Comparison of ENCODE assay signal across 16 cellular contexts in genomic region chr17:372157-373152, GRCh38. TPM values are rescaled to one million over a fixed set of nuclear protein-coding genes. Genes with fewer than 3 reads are reported as not detected.
DNase-seq lines count a peak whose midpoint lies in the region; ATAC-seq and TF ChIP-seq lines count a peak whose summit lies in the region.
"Had no signal": no experiment of that assay in that cellular context is flagged by ENCODE, and none has a peak within 500 bp of the region (broad histone marks: within the 10 kb centered on the region; RNA-seq: fewer than 3 reads in every experiment).

No MANE protein-coding gene starts in this region.

- TF ChIP-seq CTCF in spleen (IDR thresholded peaks at IDR 0.05 in 8 of 11, conservative IDR thresholded peaks at IDR 0.05 in 3 of 11), result no peak

- no peaks in the 10 kb centered on the region for H3K36me3 Mint-ChIP-seq in activated T-helper 17 cell treated with anti-CD3 and anti-CD28 coated beads, Interleukin-2, amount 50 U/mL, for 72 hours (ENCODE audit: low read depth)

- H3K27ac ChIP-seq in spleen, result peak overlapping the region in 6 of 8 donors; percentile 13 to 69 (median 46)

- ATAC-seq in activated T-helper 17 cell treated with anti-CD3 and anti-CD28 coated beads, Interleukin-2, amount 50 U/mL, for 72 hours (replicated peaks), result no peak
- ATAC-seq in left colon, result peak; percentile 84

- peaks cover 0 to 16% (median 0%) of the 10 kb centered on the region in 6 donors for H3K4me1 ChIP-seq in spleen

- no peak overlapping the region for H3K4me3 ChIP-seq in spleen

- no peaks in the 10 kb centered on the region for H3K27me3 Mint-ChIP-seq in activated T-helper 17 cell treated with anti-CD3 and anti-CD28 coated beads, Interleukin-2, amount 50 U/mL, for 72 hours

- no peak overlapping the region for H3K4me3 Mint-ChIP-seq in activated T-helper 17 cell treated with anti-CD3 and anti-CD28 coated beads, Interleukin-2, amount 50 U/mL, for 72 hours
- H3K4me3 Mint-ChIP-seq: CD4-positive, CD25-positive, alpha-beta regulatory T cell had no signal

- intact Hi-C loops in left colon (cut with DNase I, micrococcal nuclease) (no loop called here), spleen (cut with DNase I; ENCODE audit: low total_unique reads) (no loop called here)

- H3K9me3 Mint-ChIP-seq in activated T-helper 17 cell treated with anti-CD3 and anti-CD28 coated beads, Interleukin-2, amount 50 U/mL, for 72 hours, result no peaks in the 10 kb centered on the region

- H3K36me3 ChIP-seq in spleen, result peaks cover 0 to 5% (median 0%) of the 10 kb centered on the region in 6 donors

- no peaks in the 10 kb centered on the region for H3K4me1 Mint-ChIP-seq in activated T-helper 17 cell treated with anti-CD3 and anti-CD28 coated beads, Interleukin-2, amount 50 U/mL, for 72 hours

- no peaks in the 10 kb centered on the region for H3K27me3 ChIP-seq in spleen (replicated peaks in 1 of 7)

- TF ChIP-seq POLR2A in spleen (IDR thresholded peaks at IDR 0.05), result no peak

- H3K27ac Mint-ChIP-seq in activated T-helper 17 cell treated with anti-CD3 and anti-CD28 coated beads, Interleukin-2, amount 50 U/mL, for 72 hours, result peak overlapping the region; percentile 25

- DNase-seq in HT-29 (ENCODE audit: low spot score) (peak; percentile 40), left colon (no peak), spleen (peak; percentile 27), RKO (ENCODE audit: low spot score) (no peak)
- DNase-seq in central memory CD4-positive, alpha-beta T cell, result no peak
- DNase-seq in activated effector memory CD4-positive, alpha-beta T cell treated with anti-CD3 and anti-CD28 coated beads, Interleukin-2, amount 50 U/mL, for 16 hours, result no peak
- DNase-seq: CD4-positive, CD25-positive, alpha-beta regulatory T cell; GOT3; KBM-7; NCI-H1092 treated with DMSO at 0.1 percent for 48 hours; NCI-H1694 treated with DMSO at 0.1 percent for 48 hours; NCI-H345; NCI-H526; NK-92 treated with Interleukin-12 subunit alpha and Interleukin-12 subunit beta, amount 100 ng/mL, for 24 hours; SIG-M5 had no signal

- 69 to 76% (median 76%) methylated on average over 18 of the region's 18 CpGs for WGBS in spleen, 5 donors

- H3K9me3 ChIP-seq in spleen, result peaks cover 0 to 13% (median 8%) of the 10 kb centered on the region in 8 donors

RNA-seq across cellular contexts. Expression of gene RPH3AL, which starts 19.8 kb away (rescaled TPM):
- 26.7 and 33.7 TPM in 2 replicates for total RNA-seq in HT-29 (2014; rRNA removed; shearing (Covaris generic))
- total RNA-seq in activated T-helper 17 cell treated with anti-CD3 and anti-CD28 coated beads, Interleukin-2, amount 50 U/mL, for 72 hours, result 1 to 10 TPM; 1.9 to 2.5 TPM
- total RNA-seq in left colon, result 10 to 100 TPM; 32.7 to 42.3 TPM
- 100 to 1,000 TPM in 1 of 7 donors, 10 to 100 TPM in 6; 44.2 to 182 (median 58.6) TPM for total RNA-seq in spleen
- 10 to 100 TPM in 1 of 3 donors, 1 to 10 TPM in 2; 4.8 to 27.1 (median 7.4) TPM for polyA plus RNA-seq in spleen

Comparison
In these comparisons a context has a peak if more than half of its experiments do, and no peak if none do; other contexts are left out.
1. DNase-seq: peak in HT-29 (single experiment) and spleen (single experiment); none in left colon (0 of 2), central memory CD4-positive, alpha-beta T cell (single experiment), RKO (single experiment) and activated effector memory CD4-positive, alpha-beta T cell treated with anti-CD3 and anti-CD28 coated beads, Interleukin-2, amount 50 U/mL, for 16 hours (single experiment).